In the genomic region with DNA sequence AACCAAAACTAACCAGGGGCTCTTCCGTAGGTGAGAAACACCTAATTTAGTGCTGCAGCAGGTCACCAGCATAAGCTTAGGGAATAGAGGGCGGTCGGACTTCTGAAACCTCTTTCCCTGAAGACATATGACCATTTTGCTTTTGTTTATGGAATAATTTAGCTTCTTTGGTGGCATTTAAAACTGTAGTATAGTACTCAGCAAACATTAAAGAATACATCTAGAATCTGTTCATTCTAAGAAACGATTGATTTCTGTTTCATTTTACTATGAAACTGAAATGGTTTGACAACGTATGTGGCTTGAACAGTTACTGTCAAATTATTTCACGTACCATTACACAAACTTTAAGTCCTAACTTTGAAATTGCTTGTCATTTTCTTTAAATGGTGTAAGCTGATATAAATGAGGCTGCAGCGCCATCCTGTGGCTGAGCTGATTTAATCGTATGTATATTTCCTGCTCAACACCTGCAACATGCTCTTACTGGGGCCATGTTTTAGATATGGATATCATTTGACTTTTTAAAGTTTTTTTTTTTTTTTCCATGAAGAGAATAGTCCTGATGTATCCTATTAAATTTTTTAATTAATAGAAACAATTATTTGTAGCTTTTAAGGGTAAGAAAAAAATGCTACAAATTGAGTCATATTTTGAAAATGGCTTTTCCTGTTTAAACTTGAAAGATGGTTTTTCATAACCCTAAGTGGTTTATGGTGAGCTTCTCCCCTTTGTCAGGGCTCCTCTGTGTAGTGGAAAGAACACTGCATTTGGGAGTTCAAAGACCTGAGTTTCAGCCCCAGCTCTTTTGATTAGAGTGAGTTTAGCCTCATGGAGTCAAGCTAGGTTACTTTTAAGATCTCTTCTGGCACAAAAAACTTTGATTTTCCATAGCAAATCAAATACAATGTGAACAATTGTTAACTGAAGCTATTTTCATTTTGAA, we compare ENCODE assay signal across 8 cellular contexts. TPM values are rescaled to one million over a fixed set of nuclear protein-coding genes. Genes with fewer than 3 reads are reported as not detected.
DNase-seq lines count a peak whose midpoint lies in the region; ATAC-seq, FAIRE-seq and TF ChIP-seq lines count a peak whose summit lies in the region.

No MANE protein-coding gene starts in this region.

- CTCF ChIA-PET in A673 (lab: Charles Lee): interaction anchor here (0.7 to 1.3 kb wide), 4 partner anchors 71 to 457 kb away, joined by 3 to 8 read pairs (median 4); no protein-coding TSS in a partner anchor

- no TSS peak for BruUV-seq in A673 (replicated peaks; lab: Mats Ljungman, UMichigan)

- H3K4me3 ChIP-seq in A673 (ENCODE audit: low read depth, low read length, poor library complexity, severe bottlenecking): no peak overlapping the region
- H3K4me3 ChIP-seq in cardiac fibroblast (replicated peaks in 1 of 2; ENCODE audit: low read depth in 2 of 2, low read length in 2 of 2): no peak overlapping the region

- no peaks in the 10 kb centered on the region for H3K9me3 ChIP-seq in A673 (ENCODE audit: low read depth, low read length, poor library complexity, severe bottlenecking)

- peak; percentile 56 for ATAC-seq in HG02973 (IDR thresholded peaks at IDR 0.05; ENCODE audit: unreplicated experiment)

- no peak overlapping the region for H3K27ac ChIP-seq in A673 (ENCODE audit: low read depth, low read length, poor library complexity, severe bottlenecking)

- peak; percentile 93 for FAIRE-seq in GM18507 (lab: Jason Lieb, UNC)

- no peaks in the 10 kb centered on the region for H3K27me3 ChIP-seq in A673 (replicated peaks; ENCODE audit: insufficient read depth, low read depth, low read length, poor library complexity)

- no peaks in the 10 kb centered on the region for H3K4me1 ChIP-seq in A673 (ENCODE audit: insufficient read depth, low read length, poor library complexity, severe bottlenecking)

- intact Hi-C loops in A673 (cut with micrococcal nuclease; ENCODE audit: unreplicated experiment): loop anchor here (1.0 to 10.0 kb wide), 6 partner anchors 301 to 932 kb away; no protein-coding TSS in a partner anchor

- DNase-seq in A673 (ENCODE audit: low spot score) (peak; percentile 80), GM18507 (ENCODE audit: extremely low spot score, insufficient read length, low read depth) (peak; percentile 11), NCI-H2107 treated with DMSO at 0.1 percent for 48 hours (lab: John Stamatoyannopoulos, UW; ENCODE audit: unreplicated experiment) (peak; percentile 65), cardiac fibroblast (ENCODE audit: low read depth in 2 of 2) (peak; percentile 88 to 91), kidney glomerular epithelial cell (lab: John Stamatoyannopoulos, UW) (peak; percentile 51)
- DNase-seq in activated CD4-positive, CD25-positive, alpha-beta regulatory T cell (lab: John Stamatoyannopoulos, UW): peak; percentile 67 to 75 (median 68)
- DNase-seq in stimulated activated CD4-positive, alpha-beta T cell treated with anti-CD3 and anti-CD28 coated beads, Interleukin-4, amount 100 ng/mL, for 1 hour: peak; percentile 86

- H3K36me3 ChIP-seq in A673 (ENCODE audit: insufficient read depth, low read length, poor library complexity, severe bottlenecking): no peaks in the 10 kb centered on the region

- TF ChIP-seq CTCF in A673 (conservative IDR thresholded peaks at IDR 0.05; ENCODE audit: low read depth, low read length) (peak; percentile 79), cardiac fibroblast (IDR thresholded peaks at IDR 0.05; ENCODE audit: low read depth, low read length) (peak; percentile 11)

- POLR2A ChIA-PET in A673 (lab: Charles Lee; ENCODE audit: low non-redundant PET): interaction anchor here (0.6 kb wide), 2 partner anchors 24 to 378 kb away, joined by 3 to 5 read pairs; no protein-coding TSS in a partner anchor

RNA-seq across cellular contexts. Expression of a gene that starts 27.4 kb away (rescaled TPM):
- 0.71 and 1.5 TPM in 2 replicates for total RNA-seq in A673 (2021)

Comparison
In these comparisons a context has a peak if more than half of its experiments do, and no peak if none do; other contexts are left out.
1. DNase-seq: peak in every context shown above with its lines; median percentile 90 in cardiac fibroblast; 86 in stimulated activated CD4-positive, alpha-beta T cell treated with anti-CD3 and anti-CD28 coated beads, Interleukin-4, amount 100 ng/mL, for 1 hour; 80 in A673; 68 in activated CD4-positive, CD25-positive, alpha-beta regulatory T cell; 65 in NCI-H2107 treated with DMSO at 0.1 percent for 48 hours; 51 in kidney glomerular epithelial cell; 11 in GM18507.